Comparison of ENCODE assay signal across 24 cellular contexts in the genomic region with DNA sequence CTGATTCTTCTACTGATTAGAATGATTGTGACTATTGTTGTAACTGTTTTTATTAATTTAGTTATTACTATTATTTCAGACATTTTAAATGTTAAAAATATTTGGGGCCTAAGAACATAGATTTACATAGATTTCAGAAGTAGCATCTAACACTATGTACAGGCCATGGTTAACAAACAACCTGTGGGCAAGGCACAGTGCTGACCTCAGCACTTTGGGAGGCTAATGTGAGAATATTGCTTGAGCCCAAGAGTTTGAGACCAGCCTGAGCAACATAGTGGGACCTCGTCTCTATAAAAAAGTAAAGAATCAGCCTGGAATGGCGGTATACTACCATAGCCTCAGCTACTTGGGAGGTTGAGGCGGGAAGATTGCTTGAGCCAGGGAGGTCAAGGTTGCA.
DNase-seq lines count a peak whose midpoint lies in the region; ATAC-seq, FAIRE-seq and TF ChIP-seq lines count a peak whose summit lies in the region.
"Had no signal": no experiment of that assay in that cellular context is flagged by ENCODE, and none has a peak within 500 bp of the region (broad histone marks: within the 10 kb centered on the region; RNA-seq: fewer than 3 reads in every experiment).

No MANE protein-coding gene starts in this region.

- TF ChIP-seq POLR2A in HepG2 (IDR thresholded peaks at IDR 0.05; ENCODE audit: insufficient read depth in 1 of 2, low read depth in 2 of 2, low read length in 2 of 2) (no peak), right lobe of liver (IDR thresholded peaks at IDR 0.05) (no peak), K562 (conservative IDR thresholded peaks at IDR 0.05) (no peak)

- H3K36me3 ChIP-seq in HepG2 (replicated peaks in 1 of 2; ENCODE audit: control insufficient read depth in 1 of 2, insufficient read depth in 2 of 2, low read length in 2 of 2) (no peaks in the 10 kb centered on the region), right lobe of liver (no peaks in the 10 kb centered on the region), K562 (ENCODE audit: control insufficient read depth, insufficient read depth, low read length) (no peaks in the 10 kb centered on the region)
- H3K36me3 ChIP-seq: BE2C, BLaER1 had no signal

- H2AFZ ChIP-seq in HepG2 (ENCODE audit: low read length) (no peak overlapping the region), K562 (ENCODE audit: low read depth, low read length) (no peak overlapping the region)

- TF ChIP-seq RAD21 in HepG2 (CRISPR knock-in tag; IDR thresholded peaks at IDR 0.05) (no peak), K562 (CRISPR knock-in tag; conservative IDR thresholded peaks at IDR 0.05 in 1 of 2, IDR thresholded peaks at IDR 0.05 in 1 of 2) (no peak)

- DNase-seq in HepG2 (ENCODE audit: low spot score) (no peak), right lobe of liver (no peak), K562 (ENCODE audit: extremely low read depth in 1 of 4, low spot score in 3 of 4) (no peak), kidney tubule cell (ENCODE audit: low spot score) (no peak), RWPE1 (ENCODE audit: low spot score) (no peak)
- DNase-seq: ACHN; BE2C; C1 segment of cervical spinal cord; CD4-positive, alpha-beta memory T cell; CD4-positive, CD25-positive, alpha-beta regulatory T cell; CD8-positive, alpha-beta memory T cell; COR-L47; DMS 273 treated with DMSO at 0.1 percent for 48 hours; DMS153; DMS53; DMS79; DND-41; EL; GDM1 had no signal

- H3K27me3 ChIP-seq in HepG2 (ENCODE audit: control insufficient read depth in 1 of 2, insufficient read depth in 2 of 2, low read length in 2 of 2) (no peaks in the 10 kb centered on the region), right lobe of liver (no peaks in the 10 kb centered on the region), K562 (ENCODE audit: control insufficient read depth in 2 of 2, insufficient read depth in 2 of 2, low read length in 2 of 2) (no peaks in the 10 kb centered on the region)
- H3K27me3 ChIP-seq: BE2C, BLaER1 had no signal

- H3K4me2 ChIP-seq in HepG2 (ENCODE audit: low read depth, low read length), result no peak overlapping the region
- H3K4me2 ChIP-seq in K562 (ENCODE audit: insufficient read depth, low read length), result no peak overlapping the region
- H3K4me2 ChIP-seq: BLaER1 had no signal

- BruUV-seq in HepG2 (replicated peaks; lab: Mats Ljungman, UMichigan) (no TSS peak), K562 (replicated peaks; lab: Mats Ljungman, UMichigan) (no TSS peak)

- 0% methylated on average over 3 of the region's 3 CpGs for WGBS in HepG2 (ENCODE audit: low lambda C conversion rate)
- whole genome bisulfite sequencing in right lobe of liver (ENCODE audit: insufficient coverage, low coverage, low lambda C conversion rate, missing lambda C conversion rate), result 78% methylated on average over 3 of the region's 3 CpGs
- WGBS in K562 (ENCODE audit: insufficient coverage, low coverage, missing lambda C conversion rate), result 0% methylated on average over 3 of the region's 3 CpGs

- no peak overlapping the region for H3K9ac ChIP-seq in HepG2 (ENCODE audit: insufficient read depth, low read depth, low read length)
- no peak overlapping the region for H3K9ac ChIP-seq in K562 (ENCODE audit: insufficient read depth in 1 of 2, low read depth in 2 of 2, low read length in 2 of 2)
- H3K9ac ChIP-seq: BLaER1 had no signal

- no peaks in the 10 kb centered on the region for H3K79me2 ChIP-seq in HepG2 (ENCODE audit: insufficient read depth, low read length)
- H3K79me2 ChIP-seq in K562 (ENCODE audit: control insufficient read depth, insufficient read depth, low read length), result no peaks in the 10 kb centered on the region

- no peak overlapping the region for H3K4me3 ChIP-seq in HepG2 (replicated peaks in 1 of 3; ENCODE audit: insufficient read depth in 1 of 3, low read depth in 2 of 3, low read length in 3 of 3)
- no peak overlapping the region for H3K4me3 ChIP-seq in right lobe of liver
- H3K4me3 ChIP-seq in K562, result no peak overlapping the region
- H3K4me3 ChIP-seq: BLaER1, GM12878 had no signal

- no peak for TF ChIP-seq CTCF in HepG2 (CRISPR knock-in tag; IDR thresholded peaks at IDR 0.05)
- TF ChIP-seq CTCF in right lobe of liver (IDR thresholded peaks at IDR 0.05), result no peak
- TF ChIP-seq CTCF in K562 (IDR thresholded peaks at IDR 0.05 in 2 of 3, conservative IDR thresholded peaks at IDR 0.05 in 1 of 3; ENCODE audit: insufficient read depth in 2 of 3, low read depth in 1 of 3, low read length in 3 of 3), result no peak
- no peak for TF ChIP-seq CTCF in RWPE1 (conservative IDR thresholded peaks at IDR 0.05; ENCODE audit: low read depth)

- TF ChIP-seq EP300 in HepG2 (IDR thresholded peaks at IDR 0.05; ENCODE audit: low read depth in 2 of 2, low read length in 2 of 2) (no peak), HepG2 (CRISPR knock-in tag; IDR thresholded peaks at IDR 0.05; ENCODE audit: borderline replicate concordance) (no peak), K562 (IDR thresholded peaks at IDR 0.05; ENCODE audit: low read length) (no peak)

- intact Hi-C loops in HepG2 (cut with micrococcal nuclease; ENCODE audit: unreplicated experiment) (no loop called here), right lobe of liver (cut with DNase I) (no loop called here), K562 (cut with micrococcal nuclease) (no loop called here)

- H3K9me3 ChIP-seq in HepG2 (ENCODE audit: low read length), result peaks cover 82% of the 10 kb centered on the region
- H3K9me3 ChIP-seq in right lobe of liver, result no peaks in the 10 kb centered on the region
- 0 out of 2 replicates have a peak, but pooled peaks cover 2% of the 10 kb centered on the region for H3K9me3 ChIP-seq in K562 (replicated peaks; ENCODE audit: control insufficient read depth, insufficient read depth, low read depth, low read length)
- H3K9me3 ChIP-seq: BE2C, BLaER1 had no signal

- ATAC-seq in HepG2, result no peak
- ATAC-seq in right lobe of liver, result no peak
- ATAC-seq in K562, result no peak
- ATAC-seq: GM12878 had no signal

- H3K4me1 ChIP-seq in HepG2 (ENCODE audit: insufficient read depth, low read length) (no peaks in the 10 kb centered on the region), right lobe of liver (no peaks in the 10 kb centered on the region), K562 (replicated peaks in 1 of 2; ENCODE audit: control insufficient read depth in 2 of 2, insufficient read depth in 2 of 2, low read length in 2 of 2) (no peaks in the 10 kb centered on the region)
- H3K4me1 ChIP-seq: BE2C had no signal

- H3K27ac ChIP-seq in HepG2 (ENCODE audit: extremely low read length, insufficient read depth, low read length) (no peak overlapping the region), right lobe of liver (no peak overlapping the region), K562 (ENCODE audit: extremely low read depth, low read depth, low read length) (no peak overlapping the region), RWPE1 (no peak overlapping the region)
- H3K27ac ChIP-seq: 22Rv1, BLaER1 had no signal

- H4K20me1 ChIP-seq in HepG2 (ENCODE audit: insufficient read depth, low read length) (no peaks in the 10 kb centered on the region), K562 (replicated peaks; ENCODE audit: control insufficient read depth, insufficient read depth, low read length) (no peaks in the 10 kb centered on the region)
- H4K20me1 ChIP-seq: BLaER1 had no signal

- FAIRE-seq in HepG2 (lab: Jason Lieb, UNC), result no peak
- no peak for FAIRE-seq in K562 (lab: Jason Lieb, UNC)
- FAIRE-seq: GM12878, GM12892, GM18507 had no signal

- in situ Hi-C loops in HepG2 (cut with HindIII; ENCODE audit: extremely low pct_ligation_motif_present, low pct_unique_long_range_greater_than_20kb), result no loop called here
- in situ Hi-C loops in K562 (cut with MboI), result no loop called here

- POLR2A ChIA-PET in HepG2 (lab: Yijun Ruan, JAX), result no interaction called here
- POLR2A ChIA-PET in K562 (lab: Yijun Ruan, JAX), result no interaction called here
- POLR2A ChIA-PET in RWPE1 (lab: Yijun Ruan, JAX; ENCODE audit: low non-redundant PET), result no interaction called here

- no peaks in the 10 kb centered on the region for H3K9me1 ChIP-seq in K562 (ENCODE audit: control insufficient read depth, insufficient read depth, low read length)

- CTCF ChIA-PET in HepG2 (lab: Yijun Ruan, JAX; ENCODE audit: low intra/inter-chr PET ratio, low total read pairs) (no interaction called here), K562 (lab: Yijun Ruan, JAX; ENCODE audit: low intra/inter-chr PET ratio) (no interaction called here), RWPE1 (lab: Yijun Ruan, JAX) (no interaction called here)

TF ChIP-seq in HepG2, 621 proteins besides CTCF, POLR2A, EP300 and RAD21:
- TF ChIP-seq MAFK (conservative IDR thresholded peaks at IDR 0.05 in 1 of 2, IDR thresholded peaks at IDR 0.05 in 1 of 2; ENCODE audit: low read length in 2 of 2) (peak; percentile 78 to 91), MAFF (IDR thresholded peaks at IDR 0.05; ENCODE audit: low read depth, low read length) (peak; percentile 79), KDM4B (CRISPR knock-in tag; IDR thresholded peaks at IDR 0.05) (no peak)

TF ChIP-seq in K562, 482 proteins besides CTCF, POLR2A, EP300 and RAD21:
- 0 out of 2 replicates have a peak, but pooled peaks have one; percentile 17 for TF ChIP-seq MAFK (IDR thresholded peaks at IDR 0.05; ENCODE audit: low read length)
- TF ChIP-seq ZBED1 (IDR thresholded peaks at IDR 0.05), result no peak
TF ChIP-seq in K562: peak in this region for 1.

Comparison
In these comparisons a context has a peak if more than half of its experiments do, and no peak if none do; other contexts are left out.
1. Of the 241 proteins assayed by ChIP-seq in both HepG2 and K562: peak only in HepG2: MAFF; only in K562: none; in both: MAFK; in neither: 239.